Comparison of ENCODE assay signal across 8 cellular contexts in the genomic region with DNA sequence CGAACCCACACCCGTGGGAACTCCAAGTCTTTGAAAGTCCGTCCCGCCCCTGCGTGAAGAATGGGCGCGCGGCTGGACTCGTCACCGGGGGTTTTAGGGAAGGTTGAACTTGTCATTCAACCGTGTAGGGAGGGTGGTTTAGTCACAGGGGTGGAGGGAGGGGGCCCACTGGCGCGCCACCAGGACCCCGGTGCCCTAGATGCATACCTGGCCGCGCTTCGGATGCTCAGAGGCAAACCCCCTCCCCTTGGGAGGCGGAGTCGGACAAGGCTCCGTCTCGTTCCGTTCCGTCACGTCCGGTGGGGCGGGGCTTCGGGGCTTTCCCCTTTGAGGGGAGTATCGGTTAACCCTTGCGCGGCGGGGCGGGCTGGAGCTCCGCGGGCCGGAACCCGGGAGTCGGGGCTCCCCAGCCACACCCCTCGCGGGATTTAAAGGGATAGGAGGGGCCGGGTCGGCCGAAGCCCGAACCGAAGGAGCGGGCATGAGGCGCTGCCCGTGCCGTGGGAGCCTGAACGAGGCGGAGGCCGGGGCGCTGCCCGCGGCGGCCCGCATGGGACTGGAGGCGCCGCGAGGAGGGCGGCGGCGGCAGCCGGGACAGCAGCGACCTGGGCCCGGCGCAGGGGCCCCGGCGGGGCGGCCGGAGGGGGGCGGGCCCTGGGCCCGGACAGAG. TPM values are rescaled to one million over a fixed set of nuclear protein-coding genes. Genes with fewer than 3 reads are reported as not detected.
A peak's percentile ranks its signal among the peaks of the same experiment; 100 is the strongest.
DNase-seq lines count a peak whose midpoint lies in the region; ATAC-seq and TF ChIP-seq lines count a peak whose summit lies in the region.

A gene (minus strand): TSS at position 232 of the 670 bp plus-strand sequence. CDS start 2,254 bp downstream, outside the sequence.
A gene (plus strand): TSS at position 458 of the 670 bp plus-strand sequence. CDS start 24 bp downstream, at position 482.

- DNase-seq in GM10266 (ENCODE audit: extremely low spot score): peak; percentile 99
- DNase-seq in NCI-H1092 treated with DMSO at 0.1 percent for 48 hours (lab: John Stamatoyannopoulos, UW): peak; percentile 90
- peak; percentile 98 for DNase-seq in glomerular visceral epithelial cell (ENCODE audit: extremely low spot score)
- DNase-seq in omental fat pad (ENCODE audit: low spot score): peak; percentile 100

- no peaks in the 10 kb centered on the region for H3K36me3 Mint-ChIP-seq in activated naive CD8-positive, alpha-beta T cell

- TF ChIP-seq CTCF in GM10266 (IDR thresholded peaks at IDR 0.05; ENCODE audit: control insufficient read depth, insufficient read depth, low read depth, missing control alignments) (no peak), omental fat pad (IDR thresholded peaks at IDR 0.05) (no peak)

- peak within 1 kb of the TSS; percentile 97 for H3K4me3 Mint-ChIP-seq in activated naive CD8-positive, alpha-beta T cell

- ATAC-seq in HG02623 (IDR thresholded peaks at IDR 0.05; ENCODE audit: unreplicated experiment) (peak; percentile 60), SK-N-SH treated with all-trans-retinoic acid at 6 μM for 48 hours (peak; percentile 55), omental fat pad (ENCODE audit: low FRiP score) (peak; percentile 65)

- H3K27ac Mint-ChIP-seq in activated naive CD8-positive, alpha-beta T cell: peak within 1 kb of the TSS; percentile 96

- H3K27me3 Mint-ChIP-seq in activated naive CD8-positive, alpha-beta T cell: no peaks in the 10 kb centered on the region

- H3K27ac ChIP-seq in temporal lobe (ENCODE audit: low read depth, low read length): peak within 1 kb of the TSS; percentile 95

- no peaks in the 10 kb centered on the region for H3K9me3 Mint-ChIP-seq in activated naive CD8-positive, alpha-beta T cell (ENCODE audit: low read depth)

- H3K4me1 Mint-ChIP-seq in activated naive CD8-positive, alpha-beta T cell (ENCODE audit: low read depth): peaks cover 58% of the 10 kb centered on the region

TF ChIP-seq in SK-N-SH treated with all-trans-retinoic acid at 6 μM for 48 hours, 23 proteins besides CTCF, POLR2A, EP300 and RAD21:
- TF ChIP-seq PPARA (CRISPR knock-in tag; IDR thresholded peaks at IDR 0.05; ENCODE audit: borderline replicate concordance) (no peak), BACH2 (CRISPR knock-in tag; IDR thresholded peaks at IDR 0.05; ENCODE audit: borderline replicate concordance) (no peak), CSDC2 (CRISPR knock-in tag; IDR thresholded peaks at IDR 0.05) (0 out of 2 replicates have a peak, but pooled peaks have one; percentile 34)

RNA-seq across cellular contexts. Expression of the first gene that starts in this region (rescaled TPM):
- total RNA-seq in omental fat pad: 10 to 100 TPM; 22.1 to 38.8 (median 28.1) TPM
- total RNA-seq in temporal lobe: 28.8 TPM

RNA-seq across cellular contexts. Expression of the second gene that starts in this region (rescaled TPM):
- total RNA-seq in omental fat pad: 100 to 1,000 TPM in 2 of 4 donors, 10 to 100 TPM in 2; 39.3 to 118 (median 91.9) TPM
- total RNA-seq in temporal lobe: 7.4 TPM

Comparison
In these comparisons a context has a peak if more than half of its experiments do, and no peak if none do; other contexts are left out.
1. Peak in every context shown above with its lines: DNase-seq, ATAC-seq and H3K27ac ChIP-seq.